In the genomic region with DNA sequence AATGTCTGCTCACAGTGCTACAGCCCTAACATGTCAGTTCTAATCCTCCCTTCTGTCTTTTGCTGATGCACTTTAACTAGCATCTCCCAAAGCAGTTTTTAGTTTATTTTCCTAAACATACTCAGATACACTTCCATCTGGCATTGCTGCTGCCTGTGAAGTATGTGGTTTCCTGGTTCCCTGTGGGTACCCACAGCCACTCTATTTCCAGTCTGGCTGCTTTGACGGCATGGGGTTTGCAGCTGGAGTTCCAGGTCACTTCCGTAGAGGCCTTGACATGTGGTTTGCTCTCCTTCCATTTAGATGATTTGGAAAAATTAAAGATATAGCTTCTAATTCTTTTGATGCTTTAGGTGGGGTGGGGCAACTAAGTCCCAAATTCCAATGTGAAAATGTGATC, we compare ENCODE assay signal across 1 cellular context.
TF ChIP-seq lines count a peak whose summit lies in the region.

No MANE protein-coding gene starts in this region.

TF ChIP-seq in GM23338, 12 proteins besides CTCF, POLR2A, EP300 and RAD21 (continued from another document):
- no peak for TF ChIP-seq ETS1 (IDR thresholded peaks at IDR 0.05)
- TF ChIP-seq, protein P1, sequence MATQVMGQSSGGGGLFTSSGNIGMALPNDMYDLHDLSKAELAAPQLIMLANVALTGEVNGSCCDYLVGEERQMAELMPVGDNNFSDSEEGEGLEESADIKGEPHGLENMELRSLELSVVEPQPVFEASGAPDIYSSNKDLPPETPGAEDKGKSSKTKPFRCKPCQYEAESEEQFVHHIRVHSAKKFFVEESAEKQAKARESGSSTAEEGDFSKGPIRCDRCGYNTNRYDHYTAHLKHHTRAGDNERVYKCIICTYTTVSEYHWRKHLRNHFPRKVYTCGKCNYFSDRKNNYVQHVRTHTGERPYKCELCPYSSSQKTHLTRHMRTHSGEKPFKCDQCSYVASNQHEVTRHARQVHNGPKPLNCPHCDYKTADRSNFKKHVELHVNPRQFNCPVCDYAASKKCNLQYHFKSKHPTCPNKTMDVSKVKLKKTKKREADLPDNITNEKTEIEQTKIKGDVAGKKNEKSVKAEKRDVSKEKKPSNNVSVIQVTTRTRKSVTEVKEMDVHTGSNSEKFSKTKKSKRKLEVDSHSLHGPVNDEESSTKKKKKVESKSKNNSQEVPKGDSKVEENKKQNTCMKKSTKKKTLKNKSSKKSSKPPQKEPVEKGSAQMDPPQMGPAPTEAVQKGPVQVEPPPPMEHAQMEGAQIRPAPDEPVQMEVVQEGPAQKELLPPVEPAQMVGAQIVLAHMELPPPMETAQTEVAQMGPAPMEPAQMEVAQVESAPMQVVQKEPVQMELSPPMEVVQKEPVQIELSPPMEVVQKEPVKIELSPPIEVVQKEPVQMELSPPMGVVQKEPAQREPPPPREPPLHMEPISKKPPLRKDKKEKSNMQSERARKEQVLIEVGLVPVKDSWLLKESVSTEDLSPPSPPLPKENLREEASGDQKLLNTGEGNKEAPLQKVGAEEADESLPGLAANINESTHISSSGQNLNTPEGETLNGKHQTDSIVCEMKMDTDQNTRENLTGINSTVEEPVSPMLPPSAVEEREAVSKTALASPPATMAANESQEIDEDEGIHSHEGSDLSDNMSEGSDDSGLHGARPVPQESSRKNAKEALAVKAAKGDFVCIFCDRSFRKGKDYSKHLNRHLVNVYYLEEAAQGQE (IDR thresholded peaks at IDR 0.05; ENCODE audit: unreplicated experiment), result no peak
- no peak for TF ChIP-seq ZNF114 (CRISPR knock-in tag; IDR thresholded peaks at IDR 0.05)
- TF ChIP-seq POLR2AphosphoS5 (IDR thresholded peaks at IDR 0.05; ENCODE audit: low read depth), result no peak
- TF ChIP-seq STAT1 (IDR thresholded peaks at IDR 0.05; ENCODE audit: unreplicated experiment), result no peak
- no peak for TF ChIP-seq CREB1 (CRISPR knock-in tag; IDR thresholded peaks at IDR 0.05; ENCODE audit: low read depth)
- TF ChIP-seq JUNB (IDR thresholded peaks at IDR 0.05; ENCODE audit: unreplicated experiment), result no peak
- TF ChIP-seq EZH2 (IDR thresholded peaks at IDR 0.05; ENCODE audit: low read depth, unreplicated experiment), result no peak
- TF ChIP-seq ZNF331 (CRISPR knock-in tag; IDR thresholded peaks at IDR 0.05; ENCODE audit: low read depth), result no peak
- TF ChIP-seq NANOG (IDR thresholded peaks at IDR 0.05; ENCODE audit: borderline replicate concordance), result no peak
- TF ChIP-seq EZH2phosphoT487 (IDR thresholded peaks at IDR 0.05; ENCODE audit: unreplicated experiment), result no peak
